9 cellular contexts compared by ENCODE assay signal in genomic region chr11:130118636-130119387, GRCh38. TPM values are rescaled to one million over a fixed set of nuclear protein-coding genes. Genes with fewer than 3 reads are reported as not detected.
A peak's percentile ranks its signal among the peaks of the same experiment; 100 is the strongest.
DNase-seq lines count a peak whose midpoint lies in the region; ATAC-seq and TF ChIP-seq lines count a peak whose summit lies in the region.
"Had no signal": no experiment of that assay in that cellular context is flagged by ENCODE, and none has a peak within 500 bp of the region (broad histone marks: within the 10 kb centered on the region; RNA-seq: fewer than 3 reads in every experiment).

No MANE protein-coding gene starts in this region.

- intact Hi-C loops in Caco-2 (cut with micrococcal nuclease; ENCODE audit: unreplicated experiment) (no loop called here), gastrocnemius medialis (cut with DNase I; ENCODE audit: low total_unique reads) (no loop called here), upper lobe of right lung (cut with DNase I) (no loop called here)

- peak overlapping the region; percentile 5 for H3K27ac Mint-ChIP-seq in Caco-2 (ENCODE audit: unreplicated experiment)
- no peak overlapping the region for H3K27ac Mint-ChIP-seq in activated T-helper 17 cell treated with anti-CD3 and anti-CD28 coated beads, Interleukin-2, amount 50 U/mL, for 72 hours

- H3K9me3 ChIP-seq in Caco-2 (no peaks in the 10 kb centered on the region), gastrocnemius medialis (no peaks in the 10 kb centered on the region), upper lobe of right lung (no peaks in the 10 kb centered on the region)

- H3K36me3 Mint-ChIP-seq in Caco-2 (ENCODE audit: insufficient read depth, unreplicated experiment): peaks cover 100% of the 10 kb centered on the region
- peaks cover 40% of the 10 kb centered on the region for H3K36me3 Mint-ChIP-seq in activated T-helper 17 cell treated with anti-CD3 and anti-CD28 coated beads, Interleukin-2, amount 50 U/mL, for 72 hours (ENCODE audit: low read depth)

- no peaks in the 10 kb centered on the region for H3K27me3 ChIP-seq in Caco-2 (replicated peaks; ENCODE audit: control insufficient read depth, insufficient read depth, low read length)
- no peaks in the 10 kb centered on the region for H3K27me3 ChIP-seq in gastrocnemius medialis
- H3K27me3 ChIP-seq in upper lobe of right lung: no peaks in the 10 kb centered on the region

- in situ Hi-C loops in gastrocnemius medialis (cut with MboI; ENCODE audit: low sequenced_read_pairs in 4 of 4): no loop called here

- DNase-seq in Caco-2 (no peak), gastrocnemius medialis (no peak), upper lobe of right lung (no peak), DMS79 treated with DMSO at 0.1 percent for 48 hours (lab: John Stamatoyannopoulos, UW) (no peak)
- DNase-seq in effector CD4-positive, alpha-beta T cell: no peak

- no peak for TF ChIP-seq POLR2A in gastrocnemius medialis (IDR thresholded peaks at IDR 0.05)

- POLR2A ChIA-PET in Caco-2 (lab: Charles Lee): interaction anchor here (0.5 kb wide), 1 partner anchor 116 kb away, joined by 9 read pairs; the partner anchor contains the start of gene PRDM10

- H3K36me3 ChIP-seq in Caco-2 (ENCODE audit: control insufficient read depth, insufficient read depth, low read length) (peaks cover 10% of the 10 kb centered on the region), gastrocnemius medialis (peaks cover 0 to 19% of the 10 kb centered on the region in 2 donors), upper lobe of right lung (peaks cover 42% of the 10 kb centered on the region)

- no peaks in the 10 kb centered on the region for H3K9me3 Mint-ChIP-seq in Caco-2 (ENCODE audit: unreplicated experiment)
- H3K9me3 Mint-ChIP-seq in activated T-helper 17 cell treated with anti-CD3 and anti-CD28 coated beads, Interleukin-2, amount 50 U/mL, for 72 hours: no peaks in the 10 kb centered on the region

- peaks cover 39% of the 10 kb centered on the region for H3K4me1 Mint-ChIP-seq in Caco-2 (ENCODE audit: low read depth, unreplicated experiment)
- H3K4me1 Mint-ChIP-seq in activated T-helper 17 cell treated with anti-CD3 and anti-CD28 coated beads, Interleukin-2, amount 50 U/mL, for 72 hours: peaks cover 21% of the 10 kb centered on the region

- H3K27me3 Mint-ChIP-seq in Caco-2 (ENCODE audit: insufficient read depth, unreplicated experiment): no peaks in the 10 kb centered on the region
- no peaks in the 10 kb centered on the region for H3K27me3 Mint-ChIP-seq in activated T-helper 17 cell treated with anti-CD3 and anti-CD28 coated beads, Interleukin-2, amount 50 U/mL, for 72 hours

- CTCF ChIA-PET in Caco-2 (lab: Charles Lee): interaction anchor here (0.6 to 2.0 kb wide), 2 partner anchors 13 to 21 kb away, joined by 3 to 10 read pairs; no protein-coding TSS in a partner anchor

- no peak for TF ChIP-seq CTCF in Caco-2 (IDR thresholded peaks at IDR 0.05; ENCODE audit: insufficient read depth in 1 of 2, low read depth in 1 of 2, low read length in 1 of 2, severe bottlenecking in 1 of 2, unreplicated experiment in 1 of 2)
- TF ChIP-seq CTCF in gastrocnemius medialis (IDR thresholded peaks at IDR 0.05 in 4 of 5, conservative IDR thresholded peaks at IDR 0.05 in 1 of 5): no peak
- TF ChIP-seq CTCF in upper lobe of right lung (IDR thresholded peaks at IDR 0.05): no peak

- peak; percentile 44 for ATAC-seq in GM19452 (IDR thresholded peaks at IDR 0.05; ENCODE audit: unreplicated experiment)
- ATAC-seq in HG03378 (IDR thresholded peaks at IDR 0.05; ENCODE audit: unreplicated experiment): peak; percentile 67
- ATAC-seq in activated T-helper 17 cell treated with anti-CD3 and anti-CD28 coated beads, Interleukin-2, amount 50 U/mL, for 72 hours (replicated peaks): peak; percentile 65
- ATAC-seq in gastrocnemius medialis: no peak
- no peak for ATAC-seq in upper lobe of right lung

- H3K4me1 ChIP-seq in Caco-2: peaks cover 19% of the 10 kb centered on the region
- peaks cover 14 to 16% of the 10 kb centered on the region in 2 donors for H3K4me1 ChIP-seq in gastrocnemius medialis
- H3K4me1 ChIP-seq in upper lobe of right lung: peaks cover 47% of the 10 kb centered on the region

- no peak overlapping the region for H3K4me3 Mint-ChIP-seq in Caco-2 (ENCODE audit: unreplicated experiment)
- peak overlapping the region; percentile 1 for H3K4me3 Mint-ChIP-seq in activated T-helper 17 cell treated with anti-CD3 and anti-CD28 coated beads, Interleukin-2, amount 50 U/mL, for 72 hours

- no TSS peak for BruUV-seq in Caco-2 (replicated peaks; lab: Mats Ljungman, UMichigan)

- no peak overlapping the region for H3K4me3 ChIP-seq in Caco-2 (ENCODE audit: low read depth, low read length)
- no peak overlapping the region for H3K4me3 ChIP-seq in gastrocnemius medialis
- no peak overlapping the region for H3K4me3 ChIP-seq in upper lobe of right lung

- H3K27ac ChIP-seq in gastrocnemius medialis: no peak overlapping the region
- H3K27ac ChIP-seq in upper lobe of right lung: no peak overlapping the region

RNA-seq across cellular contexts. Expression of gene ST14, which starts 40.8 kb away (rescaled TPM):
- total RNA-seq in Caco-2 (2022) (298 and 304 TPM in 2 replicates), gastrocnemius medialis (1 to 10 TPM in 3 of 4 donors, under 1 TPM in 1; 0.20 to 2.2 (median 1.3) TPM), upper lobe of right lung (59.1 TPM)
- total RNA-seq in activated T-helper 17 cell treated with anti-CD3 and anti-CD28 coated beads, Interleukin-2, amount 50 U/mL, for 72 hours: under 1 TPM in 1 of 2 donors, not detected in 1; 0.09 TPM
- total RNA-seq: T-helper 2 cell treated with Interferon-gamma antibody and Interleukin-4, amounts not matched to agents 100 ng/mL and 5 ng/mL, for 36 hours had no signal

RNA-seq across cellular contexts. Expression of gene APLP2, which starts 49.1 kb away (rescaled TPM):
- 1,761 and 2,076 TPM in 2 replicates for total RNA-seq in Caco-2 (2022)
- total RNA-seq in activated T-helper 17 cell treated with anti-CD3 and anti-CD28 coated beads, Interleukin-2, amount 50 U/mL, for 72 hours: 10 to 100 TPM; 31.2 to 34.0 TPM
- 100 to 1,000 TPM in 1 of 4 donors, 10 to 100 TPM in 3; 80.4 to 110 (median 82.1) TPM for total RNA-seq in gastrocnemius medialis
- total RNA-seq in upper lobe of right lung: 726 TPM

Comparison
In these comparisons a context has a peak if more than half of its experiments do, and no peak if none do; other contexts are left out.
1. ATAC-seq: peak in GM19452 (single experiment), HG03378 (single experiment) and activated T-helper 17 cell treated with anti-CD3 and anti-CD28 coated beads, Interleukin-2, amount 50 U/mL, for 72 hours (single experiment); none in gastrocnemius medialis (0 of 2) and upper lobe of right lung (single experiment).
2. RNA of gene ST14, which starts 40.8 kb away (total RNA-seq): 298 to 304 TPM in Caco-2 and 59.1 TPM in upper lobe of right lung (single experiment); 0.20 to 2.2 TPM in gastrocnemius medialis and 0.09 TPM in activated T-helper 17 cell treated with anti-CD3 and anti-CD28 coated beads, Interleukin-2, amount 50 U/mL, for 72 hours; every median in the first group is over 10 times any median in the second.